25 cellular contexts compared by ENCODE assay signal in genomic region chr11:69190796-69191536, GRCh38. TPM values are rescaled to one million over a fixed set of nuclear protein-coding genes. Genes with fewer than 3 reads are reported as not detected.
"Had no signal": no experiment of that assay in that cellular context is flagged by ENCODE, and none has a peak within 500 bp of the region (broad histone marks: within the 10 kb centered on the region; RNA-seq: fewer than 3 reads in every experiment).

No MANE protein-coding gene starts in this region.

- H3K4me3 ChIP-seq: colonic mucosa, esophagus muscularis mucosa, gastroesophageal sphincter, heart left ventricle, hepatocyte, left ventricle myocardium inferior, lower lobe of right lung, mucosa of descending colon had no signal

- H3K27me3 ChIP-seq: colonic mucosa, foreskin keratinocyte, hepatocyte had no signal

- H3K79me2 ChIP-seq: hepatocyte had no signal

- H3K4me2 ChIP-seq: hepatocyte had no signal

- H3K27ac ChIP-seq: colonic mucosa, esophagus muscularis mucosa, foreskin keratinocyte, gastroesophageal sphincter, heart left ventricle, hepatocyte, left ventricle myocardium inferior, lower lobe of right lung had no signal

- H3K36me3 ChIP-seq: colonic mucosa, esophagus muscularis mucosa, gastroesophageal sphincter, heart left ventricle, left ventricle myocardium inferior, lower lobe of right lung had no signal

- H3K4me3 Mint-ChIP-seq: dendritic cell treated with granulocyte-macrophage colony-stimulating factor and Interleukin-4, amounts not matched to agents 40 ng/mL and 50 ng/mL, for 4 days; immature natural killer cell; mesothelial cell of epicardium had no signal

- H3K4me1 Mint-ChIP-seq: immature natural killer cell had no signal

- FAIRE-seq: endothelial cell of umbilical vein, frontal cortex, kidney had no signal

- H3K4me1 ChIP-seq: colonic mucosa, esophagus muscularis mucosa, foreskin keratinocyte, gastroesophageal sphincter, lower lobe of right lung had no signal

- ATAC-seq: foreskin keratinocyte, gastroesophageal sphincter, heart left ventricle, left colon, left lobe of liver, lower lobe of right lung, mucosa of descending colon had no signal

- H2AFZ ChIP-seq: hepatocyte had no signal

- H3K9me3 ChIP-seq: colonic mucosa, lower lobe of right lung had no signal

- H3K36me3 Mint-ChIP-seq: immature natural killer cell had no signal

- DNase-seq: colonic mucosa; cortex of kidney; effector CD8-positive, alpha-beta T cell; foreskin keratinocyte; heart left ventricle; hypothalamus; immature natural killer cell; islet precursor cell; kidney; kidney glomerular epithelial cell; left colon; left ventricle myocardium inferior; lower lobe of right lung; mesenchymal stem cell; mucosa of descending colon had no signal

- H3K27ac Mint-ChIP-seq: dendritic cell treated with granulocyte-macrophage colony-stimulating factor and Interleukin-4, amounts not matched to agents 40 ng/mL and 50 ng/mL, for 4 days; immature natural killer cell; mesothelial cell of epicardium had no signal

RNA-seq across cellular contexts. Expression of gene SMIM38, which starts 35.2 kb away (rescaled TPM):
- total RNA-seq: dermis microvascular lymphatic vessel endothelial cell, endothelial cell of umbilical vein, epithelial cell of proximal tubule, foreskin keratinocyte, left lobe of liver, left ventricle myocardium inferior, lower lobe of right lung had no signal
- polyA plus RNA-seq: foreskin keratinocyte, immature natural killer cell had no signal
